8 cellular contexts compared by ENCODE assay signal in genomic region chr2:9799729-9800632, GRCh38. TPM values are rescaled to one million over a fixed set of nuclear protein-coding genes. Genes with fewer than 3 reads are reported as not detected.
DNase-seq lines count a peak whose midpoint lies in the region; ATAC-seq and TF ChIP-seq lines count a peak whose summit lies in the region.

No MANE protein-coding gene starts in this region.

- no peak for TF ChIP-seq EP300 in gastroesophageal sphincter (IDR thresholded peaks at IDR 0.05)
- TF ChIP-seq EP300 in ovary (IDR thresholded peaks at IDR 0.05), result no peak

- no peaks in the 10 kb centered on the region for H3K27me3 ChIP-seq in GM23248 (replicated peaks; ENCODE audit: insufficient read depth)
- H3K27me3 ChIP-seq in gastroesophageal sphincter, result no peaks in the 10 kb centered on the region
- no peaks in the 10 kb centered on the region for H3K27me3 ChIP-seq in ovary
- H3K27me3 ChIP-seq in tibial artery, result no peaks in the 10 kb centered on the region

- H3K36me3 ChIP-seq in GM23248 (ENCODE audit: low read depth) (no peaks in the 10 kb centered on the region), gastroesophageal sphincter (no peaks in the 10 kb centered on the region), ovary (no peaks in the 10 kb centered on the region), tibial artery (no peaks in the 10 kb centered on the region)

- WGBS in GM23248 (ENCODE audit: low coverage in 1 of 2, low lambda C conversion rate in 2 of 2, missing lambda C conversion rate in 2 of 2), 2 experiments, result 22 to 25% methylated on average over 13 to 14 of the region's 14 CpGs
- 0% methylated on average over 2 to 9 of the region's 14 CpGs for WGBS in gastroesophageal sphincter (ENCODE audit: low coverage in 1 of 2), 2 donors
- WGBS in ovary, 3 donors, result 21 to 22% (median 21%) methylated on average over 14 of the region's 14 CpGs

- H3K27ac ChIP-seq in GM23248 (peak overlapping the region; percentile 96), gastroesophageal sphincter (peak overlapping the region in 1 of 4 donors; percentile 74), ovary (no peak overlapping the region), tibial artery (no peak overlapping the region)

- H4K20me1 ChIP-seq in GM23248 (ENCODE audit: insufficient read depth), result no peaks in the 10 kb centered on the region

- H2AFZ ChIP-seq in GM23248, result no peak overlapping the region

- H3F3A ChIP-seq in GM23248 (ENCODE audit: insufficient read depth), result peaks cover 32% of the 10 kb centered on the region

- no peak overlapping the region for H3K4me3 ChIP-seq in GM23248
- H3K4me3 ChIP-seq in gastroesophageal sphincter, result no peak overlapping the region
- no peak overlapping the region for H3K4me3 ChIP-seq in ovary
- H3K4me3 ChIP-seq in tibial artery, result no peak overlapping the region

- in situ Hi-C loops in GM23248 (cut with MboI), result loop anchor here (25.0 kb wide), 1 partner anchor 637 kb away; the partner anchor contains the start of gene ODC1
- in situ Hi-C loops in SK-MEL-5 (cut with HindIII; ENCODE audit: low pct_unique_long_range_greater_than_20kb, low sequenced_read_pairs), result loop anchor here (25.0 kb wide), 1 partner anchor 237 kb away; the partner anchor contains the start of gene KLF11

- DNase-seq in EL (peak; percentile 82), GM23248 (peak; percentile 89), Kasumi-1 (lab: John Stamatoyannopoulos, UW) (peak; percentile 79 to 84), SK-MEL-5 (ENCODE audit: low read depth, low spot score) (peak; percentile 88), activated gamma-delta T cell treated with Interleukin-2 at 50 U/mL for 16 hours (peak; percentile 79), ovary (peak; percentile 72 to 90 (median 86)), tibial artery (peak; percentile 81 to 87)

- TF ChIP-seq POLR2A in gastroesophageal sphincter (IDR thresholded peaks at IDR 0.05) (no peak), ovary (IDR thresholded peaks at IDR 0.05) (no peak)

- ATAC-seq in gastroesophageal sphincter, result peak; percentile 81

- peak overlapping the region; percentile 76; the same call in 1 of the 2 replicates for H3K9ac ChIP-seq in GM23248

- TF ChIP-seq CTCF in gastroesophageal sphincter (IDR thresholded peaks at IDR 0.05) (peak in 3 of 4 experiments; percentile 91 to 98 (median 93)), ovary (IDR thresholded peaks at IDR 0.05) (peak; percentile 74 to 86 (median 86)), tibial artery (IDR thresholded peaks at IDR 0.05) (peak; percentile 90 to 95)

- no peaks in the 10 kb centered on the region for H3K9me3 ChIP-seq in GM23248 (ENCODE audit: low read depth)
- H3K9me3 ChIP-seq in gastroesophageal sphincter, result no peaks in the 10 kb centered on the region
- H3K9me3 ChIP-seq in ovary, result no peaks in the 10 kb centered on the region
- H3K9me3 ChIP-seq in tibial artery, result no peaks in the 10 kb centered on the region

- no peaks in the 10 kb centered on the region for H3K79me2 ChIP-seq in GM23248 (ENCODE audit: insufficient read depth)

- intact Hi-C loops in ovary (cut with DNase I), result no loop called here
- intact Hi-C loops in tibial artery (cut with DNase I; ENCODE audit: low total_unique reads), result loop anchor here (10.0 kb wide), 1 partner anchor 635 kb away; no protein-coding TSS in a partner anchor

- H3K4me2 ChIP-seq in GM23248 (ENCODE audit: unreplicated experiment), result peak overlapping the region; percentile 76

- no peaks in the 10 kb centered on the region for H3K9me2 ChIP-seq in GM23248 (ENCODE audit: insufficient read depth)

- peaks cover 38% of the 10 kb centered on the region for H3K4me1 ChIP-seq in GM23248 (ENCODE audit: insufficient read depth)
- peaks cover 0 to 38% (median 16%) of the 10 kb centered on the region in 3 donors for H3K4me1 ChIP-seq in gastroesophageal sphincter
- H3K4me1 ChIP-seq in ovary (ENCODE audit: insufficient read depth), result peaks cover 2% of the 10 kb centered on the region
- peaks cover 0 to 32% (median 2%) of the 10 kb centered on the region in 4 donors for H3K4me1 ChIP-seq in tibial artery

RNA-seq across cellular contexts. Expression of gene TAF1B, which starts 43.3 kb away (rescaled TPM):
- 9.0 and 27.0 TPM in 2 replicates for total RNA-seq in GM23248 (2014; rRNA removed; shearing (Covaris generic))
- polyA plus RNA-seq in GM23248 (2016; fragmentation: Nextera tagmentation; extraction: Ambion mirVana), result 16.6 TPM in 2 replicates
- total RNA-seq in SK-MEL-5 (2014; rRNA removed; shearing (Covaris generic)), result 25.6 and 26.7 TPM in 2 replicates
- 14.4 and 20.1 TPM in 2 replicates for polyA plus RNA-seq in SK-MEL-5 (2015; cell fraction: cytosol; rRNA removed)
- polyA plus RNA-seq in SK-MEL-5 (2015; cell fraction: nucleus; rRNA removed), result 16.9 and 27.3 TPM in 2 replicates
- 10 to 100 TPM in 1 of 4 donors, 1 to 10 TPM in 3; 6.2 to 15.6 (median 8.5) TPM for total RNA-seq in gastroesophageal sphincter
- 10 to 100 TPM; 12.6 to 22.0 (median 18.2) TPM for total RNA-seq in ovary
- 10 to 100 TPM in 1 of 2 donors, 1 to 10 TPM in 1; 6.4 to 10.1 TPM for polyA plus RNA-seq in ovary
